In genomic region chr7:43534110-43534509, GRCh38 we compare ENCODE assay signal across 1 cellular context.
TF ChIP-seq lines count a peak whose summit lies in the region.

No MANE protein-coding gene starts in this region.

TF ChIP-seq in GM23338, 12 proteins besides CTCF, POLR2A, EP300 and RAD21 (continued from another document):
- TF ChIP-seq ZNF462 (CRISPR knock-in tag; IDR thresholded peaks at IDR 0.05) (no peak), JUNB (IDR thresholded peaks at IDR 0.05; ENCODE audit: unreplicated experiment) (no peak), CREB1 (CRISPR knock-in tag; IDR thresholded peaks at IDR 0.05; ENCODE audit: low read depth) (no peak), NANOG (IDR thresholded peaks at IDR 0.05; ENCODE audit: borderline replicate concordance) (no peak), EZH2phosphoT487 (IDR thresholded peaks at IDR 0.05; ENCODE audit: unreplicated experiment) (no peak), ETS1 (IDR thresholded peaks at IDR 0.05) (no peak), EZH2 (IDR thresholded peaks at IDR 0.05; ENCODE audit: low read depth, unreplicated experiment) (no peak), STAT1 (IDR thresholded peaks at IDR 0.05; ENCODE audit: unreplicated experiment) (no peak), ZNF114 (CRISPR knock-in tag; IDR thresholded peaks at IDR 0.05) (no peak), POLR2AphosphoS5 (IDR thresholded peaks at IDR 0.05; ENCODE audit: low read depth) (no peak)
